ENCODE assay signal across 11 cellular contexts in genomic region chr2:207008105-207008990, GRCh38.
DNase-seq lines count a peak whose midpoint lies in the region; ATAC-seq, FAIRE-seq and TF ChIP-seq lines count a peak whose summit lies in the region.
"Had no signal": no experiment of that assay in that cellular context is flagged by ENCODE, and none has a peak within 500 bp of the region (broad histone marks: within the 10 kb centered on the region; RNA-seq: fewer than 3 reads in every experiment).

No MANE protein-coding gene starts in this region.

- peaks cover under 1% of the 10 kb centered on the region for H3K27me3 Mint-ChIP-seq in CD8-positive, alpha-beta T cell (ENCODE audit: low read depth)
- H3K27me3 Mint-ChIP-seq: activated CD8-positive, alpha-beta T cell treated with anti-CD3 and anti-CD28 coated beads for 36 hours; CD4-positive, CD25-positive, alpha-beta regulatory T cell had no signal

- ATAC-seq in GM18870 (IDR thresholded peaks at IDR 0.05; ENCODE audit: unreplicated experiment): no peak
- no peak for ATAC-seq in CD8-positive, alpha-beta T cell
- ATAC-seq: activated CD8-positive, alpha-beta T cell treated with anti-CD3 and anti-CD28 coated beads for 36 hours had no signal

- H3K27me3 ChIP-seq in bronchial epithelial cell (ENCODE audit: control insufficient read depth, insufficient read depth, low read length): no peaks in the 10 kb centered on the region
- H3K27me3 ChIP-seq in CD8-positive, alpha-beta T cell (ENCODE audit: insufficient read depth, low read length): no peaks in the 10 kb centered on the region

- H3K4me3 Mint-ChIP-seq in CD8-positive, alpha-beta T cell: no peak overlapping the region
- H3K4me3 Mint-ChIP-seq: activated CD8-positive, alpha-beta T cell treated with anti-CD3 and anti-CD28 coated beads for 36 hours; CD4-positive, CD25-positive, alpha-beta regulatory T cell had no signal

- DNase-seq in A172 (ENCODE audit: low spot score): peak; percentile 26
- peak; percentile 53 for DNase-seq in HT1080 (ENCODE audit: low read depth)
- DNase-seq in bronchial epithelial cell (ENCODE audit: low read depth): peak; percentile 65
- peak; percentile 81 for DNase-seq in islet precursor cell
- DNase-seq in stimulated activated CD4-positive, alpha-beta T cell treated with anti-CD3 and anti-CD28 coated beads, Interleukin-1b, Interleukin-23, amount 100 ng/mL, for 48 hours: no peak
- DNase-seq in CD8-positive, alpha-beta T cell: no peak
- DNase-seq in activated T-cell treated with anti-CD3 and anti-CD28 coated beads, Interleukin-2, amount 50 U/mL, for 1 hour: no peak
- DNase-seq: activated CD8-positive, alpha-beta T cell treated with anti-CD3 and anti-CD28 coated beads for 36 hours; CD4-positive, CD25-positive, alpha-beta regulatory T cell had no signal

- no peaks in the 10 kb centered on the region for H3K9me3 Mint-ChIP-seq in CD8-positive, alpha-beta T cell

- H3K36me3 Mint-ChIP-seq in CD8-positive, alpha-beta T cell: no peaks in the 10 kb centered on the region
- H3K36me3 Mint-ChIP-seq: CD4-positive, CD25-positive, alpha-beta regulatory T cell had no signal

- no peak overlapping the region for H3K4me3 ChIP-seq in bronchial epithelial cell (ENCODE audit: low read depth, low read length)
- no peak overlapping the region for H3K4me3 ChIP-seq in CD8-positive, alpha-beta T cell (ENCODE audit: low read depth, low read length)
- H3K4me3 ChIP-seq: coronary artery had no signal

- no peak for TF ChIP-seq CTCF in bronchial epithelial cell (IDR thresholded peaks at IDR 0.05; ENCODE audit: insufficient read depth, low read length, severe bottlenecking)
- no peak for TF ChIP-seq CTCF in CD8-positive, alpha-beta T cell (IDR thresholded peaks at IDR 0.05)

- intact Hi-C loops in CD8-positive, alpha-beta T cell (cut with DNase I, micrococcal nuclease): no loop called here

- CTCF ChIA-PET in CD8-positive, alpha-beta T cell (lab: Charles Lee): no interaction called here

- no peak overlapping the region for H3K27ac Mint-ChIP-seq in CD8-positive, alpha-beta T cell
- H3K27ac Mint-ChIP-seq: activated CD8-positive, alpha-beta T cell treated with anti-CD3 and anti-CD28 coated beads for 36 hours had no signal

- POLR2A ChIA-PET in CD8-positive, alpha-beta T cell (lab: Charles Lee): no interaction called here

- no peaks in the 10 kb centered on the region for H3K36me3 ChIP-seq in bronchial epithelial cell (ENCODE audit: control insufficient read depth, insufficient read depth, low read length)
- no peaks in the 10 kb centered on the region for H3K36me3 ChIP-seq in CD8-positive, alpha-beta T cell (ENCODE audit: insufficient read depth, low read length)

- peak; percentile 52 for FAIRE-seq in bronchial epithelial cell (lab: Jason Lieb, UNC)

- no peaks in the 10 kb centered on the region for H3K4me1 ChIP-seq in CD8-positive, alpha-beta T cell (ENCODE audit: insufficient read depth, low read length)

- no peaks in the 10 kb centered on the region for H3K4me1 Mint-ChIP-seq in CD8-positive, alpha-beta T cell (ENCODE audit: low read depth)
- H3K4me1 Mint-ChIP-seq: CD4-positive, CD25-positive, alpha-beta regulatory T cell had no signal

- H3K9me3 ChIP-seq in CD8-positive, alpha-beta T cell (ENCODE audit: low read length): no peaks in the 10 kb centered on the region

- no peak overlapping the region for H3K27ac ChIP-seq in CD8-positive, alpha-beta T cell (ENCODE audit: low read depth, low read length)
- H3K27ac ChIP-seq: coronary artery had no signal

Comparison
In these comparisons a context has a peak if more than half of its experiments do, and no peak if none do; other contexts are left out.
1. DNase-seq: peak in A172 (single experiment), HT1080 (single experiment), bronchial epithelial cell (single experiment) and islet precursor cell (single experiment); none in stimulated activated CD4-positive, alpha-beta T cell treated with anti-CD3 and anti-CD28 coated beads, Interleukin-1b, Interleukin-23, amount 100 ng/mL, for 48 hours (single experiment), CD8-positive, alpha-beta T cell (0 of 7) and activated T-cell treated with anti-CD3 and anti-CD28 coated beads, Interleukin-2, amount 50 U/mL, for 1 hour (single experiment).